Comparison of ENCODE assay signal across 8 cellular contexts in the genomic region with DNA sequence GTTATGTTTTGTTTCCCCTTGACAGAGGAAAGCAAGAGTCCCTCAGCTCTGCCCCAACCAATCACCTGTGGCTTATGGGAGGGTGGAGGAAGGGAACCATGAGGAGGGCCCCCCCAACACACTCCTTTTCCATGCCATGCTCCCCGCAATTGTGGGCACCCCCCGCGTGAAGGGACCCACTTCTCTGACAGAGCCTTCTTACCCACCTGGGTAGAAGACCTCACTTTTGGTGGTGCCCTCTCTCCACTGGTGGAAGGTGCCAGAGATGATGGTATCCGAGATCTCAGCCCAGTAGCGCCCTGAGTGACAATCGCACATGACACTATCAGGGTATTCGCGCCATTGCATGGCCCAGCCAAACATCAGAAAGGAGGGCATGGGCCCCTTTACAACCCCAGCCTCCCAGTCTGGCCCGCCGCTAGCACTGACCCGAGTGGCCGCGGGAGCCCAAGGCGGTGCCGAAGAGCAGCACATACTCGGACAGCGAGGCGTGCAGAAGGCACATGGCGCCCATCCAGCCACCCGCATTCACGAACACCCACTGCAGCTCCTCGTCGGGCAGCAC. TPM values are rescaled to one million over a fixed set of nuclear protein-coding genes. Genes with fewer than 3 reads are reported as not detected.
DNase-seq lines count a peak whose midpoint lies in the region; ATAC-seq, FAIRE-seq and TF ChIP-seq lines count a peak whose summit lies in the region.

No MANE protein-coding gene starts in this region.

- peak overlapping the region; percentile 66; the same call in 1 of the 2 replicates for H3K4me3 ChIP-seq in GM08714 (ENCODE audit: low read length)
- peak overlapping the region; percentile 60 to 90 (median 69) for H3K4me3 ChIP-seq in stomach

- H3K27ac Mint-ChIP-seq in activated naive CD8-positive, alpha-beta T cell treated with anti-CD3 and anti-CD28 coated beads, Interleukin-2, amount 10 ng/mL, durations not matched to agents 7 days and 5 days: peak overlapping the region; percentile 84
- peak overlapping the region; percentile 81 to 92 (median 86) for H3K27ac Mint-ChIP-seq in immature natural killer cell

- no peak for DNase-seq in activated naive CD8-positive, alpha-beta T cell treated with anti-CD3 and anti-CD28 coated beads, Interleukin-2, amount 10 ng/mL, durations not matched to agents 7 days and 5 days
- peak in 1 of 3 donors; percentile 9 for DNase-seq in immature natural killer cell
- DNase-seq in stomach: peak; percentile 39
- DNase-seq in urothelium cell line (ENCODE audit: low spot score): no peak
- DNase-seq in GF-D8 (lab: John Stamatoyannopoulos, UW): no peak

- intact Hi-C loops in stomach (cut with DNase I; ENCODE audit: low total_unique reads): no loop called here

- peaks cover 0 to 17% (median 9%) of the 10 kb centered on the region in 4 donors for H3K36me3 ChIP-seq in stomach

- no peak for TF ChIP-seq EP300 in stomach (IDR thresholded peaks at IDR 0.05)

- FAIRE-seq in urothelium cell line (lab: Jason Lieb, UNC): no peak

- no peak for TF ChIP-seq POLR2A in stomach (IDR thresholded peaks at IDR 0.05)

- POLR2A ChIA-PET in activated naive CD8-positive, alpha-beta T cell treated with anti-CD3 and anti-CD28 coated beads, Interleukin-2, amount 10 ng/mL, durations not matched to agents 7 days and 5 days (lab: Charles Lee): interaction anchor here (0.6 to 7.1 kb wide), 11 partner anchors 9 to 1002 kb away, joined by 3 to 117 read pairs (median 7); partner anchors contain the start of genes DCTN3, GALT, IL11RA and MYORG

- H3K9me3 Mint-ChIP-seq in activated naive CD8-positive, alpha-beta T cell treated with anti-CD3 and anti-CD28 coated beads, Interleukin-2, amount 10 ng/mL, durations not matched to agents 7 days and 5 days: no peaks in the 10 kb centered on the region
- no peaks in the 10 kb centered on the region for H3K9me3 Mint-ChIP-seq in immature natural killer cell

- H3K36me3 Mint-ChIP-seq in activated naive CD8-positive, alpha-beta T cell treated with anti-CD3 and anti-CD28 coated beads, Interleukin-2, amount 10 ng/mL, durations not matched to agents 7 days and 5 days: peaks cover 2% of the 10 kb centered on the region
- H3K36me3 Mint-ChIP-seq in immature natural killer cell: peaks cover 0 to 3% (median 0%) of the 10 kb centered on the region in 3 donors

- peaks cover 31% of the 10 kb centered on the region for H3K4me1 Mint-ChIP-seq in activated naive CD8-positive, alpha-beta T cell treated with anti-CD3 and anti-CD28 coated beads, Interleukin-2, amount 10 ng/mL, durations not matched to agents 7 days and 5 days
- H3K4me1 Mint-ChIP-seq in immature natural killer cell: peaks cover 32 to 44% of the 10 kb centered on the region in 2 donors

- H3K4me1 ChIP-seq in stomach: peaks cover 22 to 40% (median 34%) of the 10 kb centered on the region in 4 donors

- H3K27ac ChIP-seq in stomach: peak overlapping the region; percentile 83 to 91 (median 86)

- no peak for TF ChIP-seq CTCF in stomach (IDR thresholded peaks at IDR 0.05)

- ATAC-seq in HG03565 (IDR thresholded peaks at IDR 0.05; ENCODE audit: unreplicated experiment) (peak; percentile 1), HG02938 (IDR thresholded peaks at IDR 0.05; ENCODE audit: unreplicated experiment) (no peak)
- ATAC-seq in activated naive CD8-positive, alpha-beta T cell treated with anti-CD3 and anti-CD28 coated beads, Interleukin-2, amount 10 ng/mL, durations not matched to agents 7 days and 5 days (ENCODE audit: low read depth): no peak

- peak overlapping the region; percentile 87 for H3K4me3 Mint-ChIP-seq in activated naive CD8-positive, alpha-beta T cell treated with anti-CD3 and anti-CD28 coated beads, Interleukin-2, amount 10 ng/mL, durations not matched to agents 7 days and 5 days
- H3K4me3 Mint-ChIP-seq in immature natural killer cell: peak overlapping the region; percentile 87 to 91 (median 89)

- no peaks in the 10 kb centered on the region for H3K27me3 ChIP-seq in stomach

- WGBS in stomach, 5 donors: 8 to 11% (median 8%) methylated on average over 13 to 23 of the region's 23 CpGs

- no peaks in the 10 kb centered on the region for H3K27me3 Mint-ChIP-seq in activated naive CD8-positive, alpha-beta T cell treated with anti-CD3 and anti-CD28 coated beads, Interleukin-2, amount 10 ng/mL, durations not matched to agents 7 days and 5 days
- peaks cover 0 to 3% (median 0%) of the 10 kb centered on the region in 3 donors for H3K27me3 Mint-ChIP-seq in immature natural killer cell (ENCODE audit: low read depth in 3 of 3)

- H3K9me3 ChIP-seq in stomach: no peaks in the 10 kb centered on the region

RNA-seq across cellular contexts. Expression of gene SIGMAR1, which starts 0.7 kb away (rescaled TPM):
- total RNA-seq in activated naive CD8-positive, alpha-beta T cell treated with anti-CD3 and anti-CD28 coated beads, Interleukin-2, amount 10 ng/mL, durations not matched to agents 7 days and 5 days: 10 to 100 TPM; 48.8 to 55.4 TPM
- 100 to 1,000 TPM in 1 of 3 donors, 10 to 100 TPM in 2; 75.8 to 135 (median 85.2) TPM for polyA plus RNA-seq in immature natural killer cell
- 100 to 1,000 TPM in 1 of 5 donors, 10 to 100 TPM in 4; 20.0 to 124 (median 64.3) TPM for total RNA-seq in stomach
- polyA plus RNA-seq in stomach: 10 to 100 TPM; 19.9 to 46.8 (median 25.5) TPM

RNA-seq across cellular contexts. Expression of gene ARID3C, which starts 8.0 kb away (rescaled TPM):
- total RNA-seq in activated naive CD8-positive, alpha-beta T cell treated with anti-CD3 and anti-CD28 coated beads, Interleukin-2, amount 10 ng/mL, durations not matched to agents 7 days and 5 days: not detected
- polyA plus RNA-seq in immature natural killer cell: not detected
- total RNA-seq in stomach: not detected
- not detected for polyA plus RNA-seq in stomach

RNA-seq across cellular contexts. Expression of gene GALT, which starts 9.6 kb away (rescaled TPM):
- total RNA-seq in activated naive CD8-positive, alpha-beta T cell treated with anti-CD3 and anti-CD28 coated beads, Interleukin-2, amount 10 ng/mL, durations not matched to agents 7 days and 5 days: 100 to 1,000 TPM; 119 to 127 TPM
- polyA plus RNA-seq in immature natural killer cell (10 to 100 TPM; 43.7 to 61.2 (median 47.3) TPM), stomach (10 to 100 TPM; 17.4 to 33.1 (median 20.5) TPM)
- total RNA-seq in stomach: 100 to 1,000 TPM in 2 of 5 donors, 10 to 100 TPM in 3; 28.8 to 148 (median 87.8) TPM

RNA-seq across cellular contexts. Expression of gene IL11RA, which starts 15.1 kb away (rescaled TPM):
- total RNA-seq in activated naive CD8-positive, alpha-beta T cell treated with anti-CD3 and anti-CD28 coated beads, Interleukin-2, amount 10 ng/mL, durations not matched to agents 7 days and 5 days: 10 to 100 TPM; 77.0 to 79.1 TPM
- 10 to 100 TPM in 1 of 3 donors, 1 to 10 TPM in 2; 2.9 to 14.0 (median 5.0) TPM for polyA plus RNA-seq in immature natural killer cell
- total RNA-seq in stomach: 10 to 100 TPM; 19.3 to 57.4 (median 29.0) TPM
- polyA plus RNA-seq in stomach: 10 to 100 TPM in 1 of 3 donors, 1 to 10 TPM in 2; 4.4 to 18.8 (median 5.7) TPM

RNA-seq across cellular contexts. Expression of gene DCTN3, which starts 16.6 kb away (rescaled TPM):
- total RNA-seq in activated naive CD8-positive, alpha-beta T cell treated with anti-CD3 and anti-CD28 coated beads, Interleukin-2, amount 10 ng/mL, durations not matched to agents 7 days and 5 days: 100 to 1,000 TPM; 121 to 122 TPM
- polyA plus RNA-seq in immature natural killer cell (100 to 1,000 TPM; 201 to 315 (median 268) TPM), stomach (100 to 1,000 TPM in 1 of 3 donors, 10 to 100 TPM in 2; 81.0 to 107 (median 97.5) TPM)
- 10 to 100 TPM in 4 of 5 donors, 1 to 10 TPM in 1; 9.3 to 55.4 (median 23.7) TPM for total RNA-seq in stomach
